ENCODE assay signal across 17 cellular contexts in genomic region chrX:106932492-106932923, GRCh38. TPM values are rescaled to one million over a fixed set of nuclear protein-coding genes. Genes with fewer than 3 reads are reported as not detected.
DNase-seq lines count a peak whose midpoint lies in the region; FAIRE-seq and TF ChIP-seq lines count a peak whose summit lies in the region.
"Had no signal": no experiment of that assay in that cellular context is flagged by ENCODE, and none has a peak within 500 bp of the region (broad histone marks: within the 10 kb centered on the region; RNA-seq: fewer than 3 reads in every experiment).

No MANE protein-coding gene starts in this region.

- TF ChIP-seq CTCF in Loucy (conservative IDR thresholded peaks at IDR 0.05; ENCODE audit: low read length), result no peak
- TF ChIP-seq CTCF in nephron (IDR thresholded peaks at IDR 0.05; ENCODE audit: unreplicated experiment in 3 of 3), result no peak
- TF ChIP-seq CTCF in BE2C (IDR thresholded peaks at IDR 0.05; ENCODE audit: low read depth, low read length), result no peak

- H4K20me1 ChIP-seq in Loucy (ENCODE audit: insufficient read depth, low read length, poor library complexity, severe bottlenecking), result no peaks in the 10 kb centered on the region
- H4K20me1 ChIP-seq: BLaER1 had no signal

- H3K27me3 ChIP-seq in Loucy (ENCODE audit: insufficient read depth, low read length, poor library complexity, severe bottlenecking), result no peaks in the 10 kb centered on the region
- no peaks in the 10 kb centered on the region for H3K27me3 ChIP-seq in BE2C
- H3K27me3 ChIP-seq: vagina had no signal

- H3K9me3 Mint-ChIP-seq in nephron, result no peaks in the 10 kb centered on the region
- H3K9me3 Mint-ChIP-seq: memory B cell; stimulated activated effector memory CD8-positive, alpha-beta T cell treated with anti-CD3 and anti-CD28 coated beads, Interleukin-12 subunit alpha, Interleukin-12 subunit beta, amount 100 ng/mL, for 72 hours; T-cell had no signal

- H3K4me1 ChIP-seq in Loucy (ENCODE audit: insufficient read depth, low read length, poor library complexity, severe bottlenecking), result peaks cover 22% of the 10 kb centered on the region
- no peaks in the 10 kb centered on the region for H3K4me1 ChIP-seq in BE2C
- H3K4me1 ChIP-seq: vagina had no signal

- DNase-seq in AG20443 (ENCODE audit: low spot score) (peak; percentile 21), fibroblast of peridontal ligament (ENCODE audit: extremely low read depth) (peak; percentile 9), activated gamma-delta T cell (lab: John Stamatoyannopoulos, UW) (no peak), GM12892 (ENCODE audit: insufficient read length) (no peak), BE2C (no peak)
- no peak for DNase-seq in stimulated activated CD8-positive, alpha-beta memory T cell treated with anti-CD3 and anti-CD28 coated beads, Interleukin-4, amount 100 ng/mL, for 48 hours
- DNase-seq: amniotic stem cell, NCI-H1105, NCI-H446 treated with DMSO at 0.1 percent for 48 hours, T-cell had no signal

- FAIRE-seq in GM12892 (lab: Jason Lieb, UNC), result no peak
- FAIRE-seq: H54 had no signal

- no peak for TF ChIP-seq POLR2A in GM12892 (IDR thresholded peaks at IDR 0.05; ENCODE audit: low read depth, low read length)

- peak overlapping the region; percentile 44 to 74 (median 59) for H3K27ac Mint-ChIP-seq in nephron
- H3K27ac Mint-ChIP-seq: memory B cell; stimulated activated effector memory CD8-positive, alpha-beta T cell treated with anti-CD3 and anti-CD28 coated beads, Interleukin-12 subunit alpha, Interleukin-12 subunit beta, amount 100 ng/mL, for 72 hours; T-cell had no signal

- no peaks in the 10 kb centered on the region for H3K36me3 ChIP-seq in Loucy (ENCODE audit: insufficient read depth, low read length)
- H3K36me3 ChIP-seq in BE2C, result no peaks in the 10 kb centered on the region
- H3K36me3 ChIP-seq: BLaER1, vagina had no signal

- no peaks in the 10 kb centered on the region for H3K79me2 ChIP-seq in Loucy (ENCODE audit: insufficient read depth, low read length)

- H3K4me1 Mint-ChIP-seq in nephron, result peaks cover 16% of the 10 kb centered on the region
- H3K4me1 Mint-ChIP-seq: memory B cell; stimulated activated effector memory CD8-positive, alpha-beta T cell treated with anti-CD3 and anti-CD28 coated beads, Interleukin-12 subunit alpha, Interleukin-12 subunit beta, amount 100 ng/mL, for 72 hours had no signal

- peak overlapping the region; percentile 60 for H3K4me2 ChIP-seq in Loucy (ENCODE audit: low read depth, low read length, poor library complexity, severe bottlenecking)

- H3K27me3 Mint-ChIP-seq in nephron (ENCODE audit: low read depth), result peaks cover 4% of the 10 kb centered on the region
- H3K27me3 Mint-ChIP-seq: memory B cell had no signal

- H3K4me3 ChIP-seq in Loucy (ENCODE audit: low read length, poor library complexity, severe bottlenecking), result no peak overlapping the region
- H3K4me3 ChIP-seq in BE2C (ENCODE audit: low read depth, low read length), result no peak overlapping the region
- H3K4me3 ChIP-seq: BLaER1, vagina had no signal

- H3K9me3 ChIP-seq in Loucy (ENCODE audit: insufficient read depth, low read depth, low read length) (no peaks in the 10 kb centered on the region), BE2C (no peaks in the 10 kb centered on the region)
- H3K9me3 ChIP-seq: BLaER1, vagina had no signal

- no peak overlapping the region for H3K4me3 Mint-ChIP-seq in nephron
- H3K4me3 Mint-ChIP-seq: memory B cell; stimulated activated effector memory CD8-positive, alpha-beta T cell treated with anti-CD3 and anti-CD28 coated beads, Interleukin-12 subunit alpha, Interleukin-12 subunit beta, amount 100 ng/mL, for 72 hours; T-cell had no signal

- no peaks in the 10 kb centered on the region for H3K36me3 Mint-ChIP-seq in nephron (ENCODE audit: low read depth)
- H3K36me3 Mint-ChIP-seq: memory B cell; stimulated activated effector memory CD8-positive, alpha-beta T cell treated with anti-CD3 and anti-CD28 coated beads, Interleukin-12 subunit alpha, Interleukin-12 subunit beta, amount 100 ng/mL, for 72 hours; T-cell had no signal

- H2AFZ ChIP-seq in Loucy (ENCODE audit: low read length), result no peak overlapping the region

- no peaks in the 10 kb centered on the region for H3F3A ChIP-seq in Loucy (ENCODE audit: low read depth)

- no peak overlapping the region for H3K9ac ChIP-seq in Loucy (ENCODE audit: low read depth, low read length, poor library complexity, severe bottlenecking)
- H3K9ac ChIP-seq: BLaER1 had no signal

- no peaks in the 10 kb centered on the region for H3K9me2 ChIP-seq in Loucy (replicated peaks; ENCODE audit: low read depth, low read length)

RNA-seq across cellular contexts. Expression of gene CLDN2, which starts 12.3 kb away (rescaled TPM):
- not detected for polyA plus RNA-seq in GM12892 (2012; ENCODE audit: missing spikeins)
- polyA plus RNA-seq in BE2C (2012; ENCODE audit: insufficient read depth, insufficient read length, low read depth), result not detected

RNA-seq across cellular contexts. Expression of gene RIPPLY1, which starts 29.4 kb away (rescaled TPM):
- not detected for polyA plus RNA-seq in GM12892 (2012; ENCODE audit: missing spikeins)
- polyA plus RNA-seq in BE2C (2012; ENCODE audit: insufficient read depth, insufficient read length, low read depth), result not detected

Comparison
In these comparisons a context has a peak if more than half of its experiments do, and no peak if none do; other contexts are left out.
1. DNase-seq: peak in AG20443 (single experiment) and fibroblast of peridontal ligament (single experiment); none in activated gamma-delta T cell (single experiment), GM12892 (single experiment), BE2C (single experiment) and stimulated activated CD8-positive, alpha-beta memory T cell treated with anti-CD3 and anti-CD28 coated beads, Interleukin-4, amount 100 ng/mL, for 48 hours (single experiment).